In genomic region chr2:43024515-43024962, GRCh38 we compare ENCODE assay signal across 9 cellular contexts.
DNase-seq lines count a peak whose midpoint lies in the region; ATAC-seq and TF ChIP-seq lines count a peak whose summit lies in the region.
"Had no signal": no experiment of that assay in that cellular context is flagged by ENCODE, and none has a peak within 500 bp of the region (broad histone marks: within the 10 kb centered on the region; RNA-seq: fewer than 3 reads in every experiment).

No MANE protein-coding gene starts in this region.

- H3K9me3 ChIP-seq in PC-3 (ENCODE audit: low read length) (no peaks in the 10 kb centered on the region), right cardiac atrium (ENCODE audit: control insufficient read depth, low read length) (no peaks in the 10 kb centered on the region), sigmoid colon (peaks cover 0 to 5% (median 0%) of the 10 kb centered on the region in 4 donors)

- DNase-seq in A172 (ENCODE audit: low spot score): peak; percentile 54
- peak; percentile 87 for DNase-seq in GM03348 (ENCODE audit: low spot score)
- DNase-seq in PC-3: peak; percentile 69
- peak; percentile 55 for DNase-seq in amniotic epithelial cell (ENCODE audit: low read depth)
- DNase-seq in right cardiac atrium: peak; percentile 67 to 91 (median 86)
- peak; percentile 87 for DNase-seq in sigmoid colon

- TF ChIP-seq CTCF in PC-3 (conservative IDR thresholded peaks at IDR 0.05; ENCODE audit: low read depth, low read length): peak; percentile 77
- TF ChIP-seq CTCF in sigmoid colon (IDR thresholded peaks at IDR 0.05): peak; percentile 86 to 95 (median 90)

- H4K20me1 ChIP-seq in PC-3 (ENCODE audit: low read length): no peaks in the 10 kb centered on the region

- H3K4me3 ChIP-seq in PC-3 (ENCODE audit: low read length) (no peak overlapping the region), right cardiac atrium (ENCODE audit: low read length) (no peak overlapping the region), sigmoid colon (no peak overlapping the region)
- H3K4me3 ChIP-seq: HAP-1 had no signal

- H3K9ac ChIP-seq in PC-3 (ENCODE audit: low read length): no peak overlapping the region

- no peak overlapping the region for H2AFZ ChIP-seq in PC-3 (ENCODE audit: low read length)

- H3K4me1 ChIP-seq in PC-3 (ENCODE audit: insufficient read depth, low read length): 0 out of 2 replicates have a peak, but pooled peaks cover 3% of the 10 kb centered on the region
- peaks cover 6% of the 10 kb centered on the region for H3K4me1 ChIP-seq in right cardiac atrium (ENCODE audit: control insufficient read depth, insufficient read depth, low read length)
- peaks cover 0 to 15% (median 11%) of the 10 kb centered on the region in 4 donors for H3K4me1 ChIP-seq in sigmoid colon
- H3K4me1 ChIP-seq: HAP-1 had no signal

- H3F3A ChIP-seq in PC-3 (ENCODE audit: low read length, unreplicated experiment): no peaks in the 10 kb centered on the region

- no peaks in the 10 kb centered on the region for H3K9me2 ChIP-seq in PC-3 (replicated peaks; ENCODE audit: low read length)

- no peak overlapping the region for H3K27ac ChIP-seq in PC-3 (ENCODE audit: low read length)
- H3K27ac ChIP-seq in right cardiac atrium (ENCODE audit: low read length): no peak overlapping the region
- peak overlapping the region in 2 of 4 donors; percentile 17 to 48 for H3K27ac ChIP-seq in sigmoid colon

- POLR2A ChIA-PET in PC-3 (lab: Charles Lee; ENCODE audit: unreplicated experiment): no interaction called here

- no peaks in the 10 kb centered on the region for H3K36me3 ChIP-seq in PC-3 (ENCODE audit: low read depth, low read length)
- no peaks in the 10 kb centered on the region for H3K36me3 ChIP-seq in sigmoid colon
- H3K36me3 ChIP-seq: HAP-1 had no signal

- ATAC-seq in PC-3 (peak; percentile 85), right cardiac atrium (peak; percentile 73 to 74), HG03521 (IDR thresholded peaks at IDR 0.05; ENCODE audit: unreplicated experiment) (no peak), GM21717 (IDR thresholded peaks at IDR 0.05; ENCODE audit: unreplicated experiment) (no peak)

- BruUV-seq in PC-3 (replicated peaks; lab: Mats Ljungman, UMichigan): no TSS peak

- TF ChIP-seq EP300 in sigmoid colon (IDR thresholded peaks at IDR 0.05): no peak

- intact Hi-C loops in PC-3 (cut with micrococcal nuclease) (loop anchor here (1.0 to 5.0 kb wide), 3 partner anchors 47 to 205 kb away; no protein-coding TSS in a partner anchor), right cardiac atrium (cut with DNase I) (loop anchor here in 3 of 4 donors (5.0 to 10.0 kb wide), 4 partner anchors 42 to 198 kb away; no protein-coding TSS in a partner anchor), sigmoid colon (cut with DNase I) (loop anchor here (2.0 to 5.0 kb wide), 3 partner anchors 196 to 458 kb away; no protein-coding TSS in a partner anchor)

- 36% methylated on average over 8 of the region's 8 CpGs for WGBS in right cardiac atrium
- 9 to 42% methylated on average over 8 of the region's 8 CpGs for WGBS in sigmoid colon, 2 donors

- H3K27me3 ChIP-seq in PC-3 (ENCODE audit: low read length) (no peaks in the 10 kb centered on the region), right cardiac atrium (ENCODE audit: control insufficient read depth, insufficient read depth) (no peaks in the 10 kb centered on the region), sigmoid colon (no peaks in the 10 kb centered on the region)

- TF ChIP-seq POLR2A in sigmoid colon (IDR thresholded peaks at IDR 0.05): no peak

- no peak overlapping the region for H3K4me2 ChIP-seq in PC-3 (ENCODE audit: low read length)

- CTCF ChIA-PET in PC-3 (lab: Charles Lee): interaction anchor here (0.6 to 1.0 kb wide), 8 partner anchors 18 to 289 kb away, joined by 3 to 14 read pairs (median 8); no protein-coding TSS in a partner anchor

- H3K79me2 ChIP-seq in PC-3 (ENCODE audit: low read length): no peaks in the 10 kb centered on the region

Comparison
In these comparisons a context has a peak if more than half of its experiments do, and no peak if none do; other contexts are left out.
1. ATAC-seq: peak in PC-3 (single experiment) and right cardiac atrium (2 of 2); none in HG03521 (single experiment) and GM21717 (single experiment).
2. Peak in every context shown above with its lines, with median percentiles within 50 percentile points of each other: DNase-seq.